ENCODE assay signal across 1 cellular context in genomic region chr16:30406911-30407793, GRCh38.
A peak's percentile ranks its signal among the peaks of the same experiment; 100 is the strongest.
TF ChIP-seq lines count a peak whose summit lies in the region.

TSS of gene ZNF771 (plus strand) at chr16:30407606. CDS start at chr16:30408054, 448 bp downstream.

TF ChIP-seq in HEK293, 187 proteins besides CTCF, POLR2A, EP300 and RAD21 (continued from another document):
- TF ChIP-seq ZNF518A (tag by site-specific recombination; conservative IDR thresholded peaks at IDR 0.05; ENCODE audit: low read depth) (no peak; the same call in 1 of the 2 replicates), ZNF639 (tag by site-specific recombination; IDR thresholded peaks at IDR 0.05) (peak; percentile 59), ZBTB6 (tag by site-specific recombination; IDR thresholded peaks at IDR 0.05) (peak; percentile 35; the same call in 1 of the 2 replicates), ZNF580 (tag by site-specific recombination; IDR thresholded peaks at IDR 0.05) (peak; percentile 11; the same call in 1 of the 2 replicates), ZIC2 (tag by site-specific recombination; IDR thresholded peaks at IDR 0.05) (peak; percentile 57), HIC1 (tag by site-specific recombination; IDR thresholded peaks at IDR 0.05) (peak; percentile 96), GLIS1 (tag by site-specific recombination; IDR thresholded peaks at IDR 0.05) (peak; percentile 56), ZNF837 (tag by site-specific recombination; IDR thresholded peaks at IDR 0.05) (no peak), ZNF354C (tag by site-specific recombination; IDR thresholded peaks at IDR 0.05; ENCODE audit: borderline replicate concordance, low read depth) (no peak), ZNF610 (tag by site-specific recombination; IDR thresholded peaks at IDR 0.05; ENCODE audit: borderline replicate concordance) (peak; percentile 85; the same call in 1 of the 2 replicates), GFI1B (tag by site-specific recombination; IDR thresholded peaks at IDR 0.05) (no peak), ZNF548 (tag by site-specific recombination; IDR thresholded peaks at IDR 0.05) (no peak), KLF1 (tag by site-specific recombination; IDR thresholded peaks at IDR 0.05) (peak; percentile 95), ZXDB (tag by site-specific recombination; IDR thresholded peaks at IDR 0.05) (peak; percentile 87), PRDM4 (tag by site-specific recombination; IDR thresholded peaks at IDR 0.05) (peak; percentile 31; the same call in 1 of the 2 replicates), ZNF23 (tag by site-specific recombination; IDR thresholded peaks at IDR 0.05; ENCODE audit: borderline replicate concordance) (no peak), ZNF501 (tag by site-specific recombination; IDR thresholded peaks at IDR 0.05) (peak; percentile 74), ZNF692 (tag by site-specific recombination; IDR thresholded peaks at IDR 0.05) (peak; percentile 93), SP2 (tag by site-specific recombination; IDR thresholded peaks at IDR 0.05) (peak; percentile 89), ZNF521 (tag by site-specific recombination; IDR thresholded peaks at IDR 0.05) (no peak), ZNF394 (tag by site-specific recombination; IDR thresholded peaks at IDR 0.05; ENCODE audit: borderline replicate concordance) (peak; percentile 30; the same call in 1 of the 2 replicates), ZNF449 (tag by site-specific recombination; IDR thresholded peaks at IDR 0.05) (peak; percentile 73), TRIM28 (IDR thresholded peaks at IDR 0.05; ENCODE audit: borderline replicate concordance, low read length) (0 out of 2 replicates have a peak, but pooled peaks have one; percentile 37), ZSCAN23 (tag by site-specific recombination; IDR thresholded peaks at IDR 0.05) (peak; percentile 15; the same call in 1 of the 2 replicates), ZNF629 (tag by site-specific recombination; IDR thresholded peaks at IDR 0.05) (peak; percentile 50), ZNF37A (tag by site-specific recombination; IDR thresholded peaks at IDR 0.05) (0 out of 2 replicates have a peak, but pooled peaks have one; percentile 25), ZNF18 (tag by site-specific recombination; IDR thresholded peaks at IDR 0.05) (no peak; the same call in 1 of the 2 replicates), OVOL3 (tag by site-specific recombination; IDR thresholded peaks at IDR 0.05) (peak; percentile 76), ZNF530 (tag by site-specific recombination; IDR thresholded peaks at IDR 0.05; ENCODE audit: low read depth) (no peak), SP7 (tag by site-specific recombination; IDR thresholded peaks at IDR 0.05) (peak; percentile 90), GLIS2 (tag by site-specific recombination; IDR thresholded peaks at IDR 0.05) (peak; percentile 88), KLF17 (tag by site-specific recombination; IDR thresholded peaks at IDR 0.05) (peak; percentile 77), ZSCAN30 (tag by site-specific recombination; IDR thresholded peaks at IDR 0.05) (peak; percentile 84), ZNF704 (tag by site-specific recombination; IDR thresholded peaks at IDR 0.05) (no peak), ZBTB48 (tag by site-specific recombination; IDR thresholded peaks at IDR 0.05) (0 out of 2 replicates have a peak, but pooled peaks have one; percentile 9), YY1 (tag by site-specific recombination; IDR thresholded peaks at IDR 0.05) (peak; percentile 68; the same call in 1 of the 2 replicates), RBAK (tag by site-specific recombination; IDR thresholded peaks at IDR 0.05) (no peak), ZNF169 (tag by site-specific recombination; IDR thresholded peaks at IDR 0.05) (no peak), ZNF544 (tag by site-specific recombination; IDR thresholded peaks at IDR 0.05) (no peak)
